In the genomic region with DNA sequence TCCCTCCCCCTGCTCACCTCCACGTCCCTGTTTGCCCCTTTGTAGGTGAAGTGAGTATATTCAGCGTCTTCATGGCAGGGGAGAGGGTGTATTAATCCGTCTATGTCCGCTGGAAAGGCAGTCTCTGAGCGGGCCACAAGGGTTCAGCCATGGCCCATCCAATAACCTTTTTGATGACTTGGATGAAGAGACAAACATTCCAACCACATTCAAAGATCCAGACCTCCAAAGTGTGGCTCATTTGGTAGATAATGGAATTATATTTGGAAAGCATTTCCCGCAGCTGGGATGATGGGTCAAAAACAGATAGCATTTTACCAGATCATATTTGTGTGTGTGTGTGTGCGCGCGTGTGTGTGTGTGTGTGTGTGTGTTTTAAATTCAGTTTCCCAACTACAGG, we compare ENCODE assay signal across 18 cellular contexts.
A peak's percentile ranks its signal among the peaks of the same experiment; 100 is the strongest.
DNase-seq lines count a peak whose midpoint lies in the region; ATAC-seq, FAIRE-seq and TF ChIP-seq lines count a peak whose summit lies in the region.
"Had no signal": no experiment of that assay in that cellular context is flagged by ENCODE, and none has a peak within 500 bp of the region (broad histone marks: within the 10 kb centered on the region; RNA-seq: fewer than 3 reads in every experiment).

No MANE protein-coding gene starts in this region.

- H3K9ac ChIP-seq in liver (ENCODE audit: low read depth in 1 of 2, low read length in 2 of 2) (no peak overlapping the region), HepG2 (ENCODE audit: insufficient read depth, low read depth, low read length) (no peak overlapping the region), smooth muscle cell (ENCODE audit: low read depth) (no peak overlapping the region), MM.1S (ENCODE audit: low read length) (no peak overlapping the region)

- 84% methylated on average over 9 of the region's 9 CpGs for WGBS in liver
- 44% methylated on average over 7 of the region's 9 CpGs for WGBS in HepG2 (ENCODE audit: low lambda C conversion rate)
- WGBS in smooth muscle cell (ENCODE audit: low lambda C conversion rate), result 72% methylated on average over 9 of the region's 9 CpGs

- H4K20me1 ChIP-seq in HepG2 (ENCODE audit: insufficient read depth, low read length) (no peaks in the 10 kb centered on the region), smooth muscle cell (ENCODE audit: low read depth) (no peaks in the 10 kb centered on the region), MM.1S (ENCODE audit: insufficient read depth, low read length) (no peaks in the 10 kb centered on the region)

- POLR2A ChIA-PET in HepG2 (lab: Yijun Ruan, JAX), result no interaction called here
- POLR2A ChIA-PET in CD8-positive, alpha-beta memory T cell (lab: Charles Lee), result no interaction called here

- peaks cover 6 to 23% of the 10 kb centered on the region in 2 donors for H3K27me3 Mint-ChIP-seq in CD8-positive, alpha-beta memory T cell

- in situ Hi-C loops in HepG2 (cut with HindIII; ENCODE audit: extremely low pct_ligation_motif_present, low pct_unique_long_range_greater_than_20kb), result no loop called here

- TF ChIP-seq EP300 in HepG2 (IDR thresholded peaks at IDR 0.05; ENCODE audit: low read depth in 2 of 2, low read length in 2 of 2), result no peak
- no peak for TF ChIP-seq EP300 in HepG2 (CRISPR knock-in tag; IDR thresholded peaks at IDR 0.05; ENCODE audit: borderline replicate concordance)

- CTCF ChIA-PET in HepG2 (lab: Yijun Ruan, JAX; ENCODE audit: low intra/inter-chr PET ratio, low total read pairs), result no interaction called here
- CTCF ChIA-PET in CD8-positive, alpha-beta memory T cell (lab: Charles Lee), result no interaction called here

- ATAC-seq in HepG2, result no peak
- ATAC-seq: K562 had no signal

- no peak overlapping the region for H3K4me3 Mint-ChIP-seq in CD8-positive, alpha-beta memory T cell

- no peaks in the 10 kb centered on the region for H3K9me3 ChIP-seq in liver (ENCODE audit: control insufficient read depth in 4 of 4, low read length in 3 of 4)
- H3K9me3 ChIP-seq in HepG2 (ENCODE audit: low read length), result no peaks in the 10 kb centered on the region
- H3K9me3 ChIP-seq in smooth muscle cell (replicated peaks; ENCODE audit: low read depth), result no peaks in the 10 kb centered on the region
- no peaks in the 10 kb centered on the region for H3K9me3 ChIP-seq in MM.1S (replicated peaks; ENCODE audit: insufficient read depth, low read length)
- no peaks in the 10 kb centered on the region for H3K9me3 ChIP-seq in CD8-positive, alpha-beta memory T cell (ENCODE audit: low read length)
- H3K9me3 ChIP-seq: Peyer's patch had no signal

- H3K27ac Mint-ChIP-seq in CD8-positive, alpha-beta memory T cell, result no peak overlapping the region

- intact Hi-C loops in HepG2 (cut with micrococcal nuclease; ENCODE audit: unreplicated experiment), result no loop called here

- H3K36me3 ChIP-seq in liver (ENCODE audit: control insufficient read depth in 4 of 4, insufficient read depth in 3 of 4, low read depth in 1 of 4, low read length in 3 of 4), result no peaks in the 10 kb centered on the region
- no peaks in the 10 kb centered on the region for H3K36me3 ChIP-seq in HepG2 (replicated peaks in 1 of 2; ENCODE audit: control insufficient read depth in 1 of 2, insufficient read depth in 2 of 2, low read length in 2 of 2)
- no peaks in the 10 kb centered on the region for H3K36me3 ChIP-seq in smooth muscle cell (ENCODE audit: low read depth)
- no peaks in the 10 kb centered on the region for H3K36me3 ChIP-seq in MM.1S (replicated peaks; ENCODE audit: insufficient read depth, low read length)
- no peaks in the 10 kb centered on the region for H3K36me3 ChIP-seq in CD8-positive, alpha-beta memory T cell (ENCODE audit: insufficient read depth, low read length)
- H3K36me3 ChIP-seq: Peyer's patch had no signal

- H3K4me1 ChIP-seq in liver (ENCODE audit: control insufficient read depth in 4 of 4, insufficient read depth in 4 of 4, low read length in 3 of 4), result peaks cover 5 to 42% (median 27%) of the 10 kb centered on the region in 4 donors
- no peaks in the 10 kb centered on the region for H3K4me1 ChIP-seq in HepG2 (ENCODE audit: insufficient read depth, low read length)
- H3K4me1 ChIP-seq in smooth muscle cell (ENCODE audit: low read depth), result no peaks in the 10 kb centered on the region
- no peaks in the 10 kb centered on the region for H3K4me1 ChIP-seq in MM.1S (ENCODE audit: low read length)
- H3K4me1 ChIP-seq in CD8-positive, alpha-beta memory T cell (ENCODE audit: insufficient read depth, low read length), result no peaks in the 10 kb centered on the region
- H3K4me1 ChIP-seq: Peyer's patch had no signal

- H3K79me2 ChIP-seq in HepG2 (ENCODE audit: insufficient read depth, low read length) (no peaks in the 10 kb centered on the region), smooth muscle cell (ENCODE audit: low read depth) (no peaks in the 10 kb centered on the region), MM.1S (ENCODE audit: low read length) (no peaks in the 10 kb centered on the region)

- no peaks in the 10 kb centered on the region for H3K9me3 Mint-ChIP-seq in CD8-positive, alpha-beta memory T cell

- H2AFZ ChIP-seq in HepG2 (ENCODE audit: low read length) (no peak overlapping the region), smooth muscle cell (ENCODE audit: low read depth) (no peak overlapping the region), MM.1S (ENCODE audit: low read length) (no peak overlapping the region)

- H3K4me3 ChIP-seq in liver (ENCODE audit: low read depth in 1 of 3, low read length in 3 of 3) (no peak overlapping the region), HepG2 (replicated peaks in 1 of 3; ENCODE audit: insufficient read depth in 1 of 3, low read depth in 2 of 3, low read length in 3 of 3) (no peak overlapping the region), fibroblast of the aortic adventitia (ENCODE audit: low read depth, low read length) (no peak overlapping the region), smooth muscle cell (no peak overlapping the region), MM.1S (ENCODE audit: low read length) (no peak overlapping the region)
- no peak overlapping the region for H3K4me3 ChIP-seq in CD8-positive, alpha-beta memory T cell (ENCODE audit: low read length)
- H3K4me3 ChIP-seq: K562, Peyer's patch had no signal

- H3K4me2 ChIP-seq in HepG2 (ENCODE audit: low read depth, low read length) (no peak overlapping the region), smooth muscle cell (no peak overlapping the region), MM.1S (ENCODE audit: low read depth, low read length) (no peak overlapping the region)

- TF ChIP-seq POLR2A in HepG2 (IDR thresholded peaks at IDR 0.05; ENCODE audit: insufficient read depth in 1 of 2, low read depth in 2 of 2, low read length in 2 of 2), result no peak

- peak; percentile 24 to 56 for TF ChIP-seq RAD21 in liver (IDR thresholded peaks at IDR 0.05)
- no peak for TF ChIP-seq RAD21 in HepG2 (CRISPR knock-in tag; IDR thresholded peaks at IDR 0.05)

- H3K4me1 Mint-ChIP-seq in CD8-positive, alpha-beta memory T cell, result peaks cover 0 to 15% (median 6%) of the 10 kb centered on the region in 3 donors

- H3K36me3 Mint-ChIP-seq in CD8-positive, alpha-beta memory T cell, result no peaks in the 10 kb centered on the region

- TF ChIP-seq CTCF in liver (IDR thresholded peaks at IDR 0.05; ENCODE audit: low read depth, low read length, missing input control) (no peak), HepG2 (CRISPR knock-in tag; IDR thresholded peaks at IDR 0.05) (no peak), fibroblast of the aortic adventitia (IDR thresholded peaks at IDR 0.05; ENCODE audit: insufficient read depth, low read length) (peak; percentile 21), smooth muscle cell (IDR thresholded peaks at IDR 0.05; ENCODE audit: borderline replicate concordance, insufficient read depth, poor library complexity, severe bottlenecking) (peak; percentile 35), MM.1S (IDR thresholded peaks at IDR 0.05; ENCODE audit: low read length) (no peak)

- no peak for FAIRE-seq in HepG2 (lab: Jason Lieb, UNC)
- FAIRE-seq: GM12891, K562 had no signal

- H3K27me3 ChIP-seq in liver (ENCODE audit: control insufficient read depth in 4 of 4, insufficient read depth in 4 of 4, low read length in 3 of 4) (no peaks in the 10 kb centered on the region), HepG2 (ENCODE audit: control insufficient read depth in 1 of 2, insufficient read depth in 2 of 2, low read length in 2 of 2) (peaks cover 10 to 61% of the 10 kb centered on the region in 2 experiments), smooth muscle cell (ENCODE audit: low read depth) (no peaks in the 10 kb centered on the region), MM.1S (replicated peaks; ENCODE audit: insufficient read depth, low read length) (no peaks in the 10 kb centered on the region)
- H3K27me3 ChIP-seq in CD8-positive, alpha-beta memory T cell (ENCODE audit: insufficient read depth, low read length, poor library complexity, severe bottlenecking), result peaks cover 3% of the 10 kb centered on the region
- H3K27me3 ChIP-seq: Peyer's patch had no signal

- BruUV-seq in HepG2 (replicated peaks; lab: Mats Ljungman, UMichigan), result no TSS peak

- H3K9me2 ChIP-seq in MM.1S (replicated peaks; ENCODE audit: insufficient read depth, low read length), result no peaks in the 10 kb centered on the region

- no peaks in the 10 kb centered on the region for H3F3A ChIP-seq in smooth muscle cell (ENCODE audit: low read depth)
- H3F3A ChIP-seq in MM.1S (ENCODE audit: insufficient read depth, low read length), result no peaks in the 10 kb centered on the region

- H3K27ac ChIP-seq in liver (ENCODE audit: low read depth in 1 of 2, low read length in 2 of 2) (no peak overlapping the region), HepG2 (ENCODE audit: extremely low read length, insufficient read depth, low read length) (no peak overlapping the region), smooth muscle cell (ENCODE audit: low read depth) (no peak overlapping the region), MM.1S (ENCODE audit: low read length) (no peak overlapping the region)
- no peak overlapping the region for H3K27ac ChIP-seq in CD8-positive, alpha-beta memory T cell (ENCODE audit: low read depth, low read length)
- H3K27ac ChIP-seq: Peyer's patch had no signal

- DNase-seq in HepG2 (ENCODE audit: low spot score) (no peak), RPMI7951 (ENCODE audit: low read depth) (peak; percentile 51), fibroblast of the aortic adventitia (ENCODE audit: low read depth) (peak; percentile 27), smooth muscle cell (lab: John Stamatoyannopoulos, UW; ENCODE audit: unreplicated experiment) (no peak), MM.1S (no peak), amniotic stem cell (lab: John Stamatoyannopoulos, UW) (no peak)
- no peak for DNase-seq in CD8-positive, alpha-beta memory T cell
- DNase-seq: HCEC 1CT, NCI-H1092, NCI-H1930, NCI-H2171, NCI-H774, Peyer's patch, SIG-M5, SW 1271 had no signal

TF ChIP-seq in liver, 16 proteins besides CTCF, POLR2A, EP300 and RAD21 (continues in another document):
- no peak for TF ChIP-seq JUND (IDR thresholded peaks at IDR 0.05)
- no peak for TF ChIP-seq FOXA1 (IDR thresholded peaks at IDR 0.05)
- no peak for TF ChIP-seq RXRA (IDR thresholded peaks at IDR 0.05)

Comparison
In these comparisons a context has a peak if more than half of its experiments do, and no peak if none do; other contexts are left out.
1. CTCF ChIP-seq: peak in fibroblast of the aortic adventitia (single experiment) and smooth muscle cell (single experiment); none in liver (single experiment), HepG2 (single experiment) and MM.1S (single experiment).
2. DNase-seq: peak in RPMI7951 (single experiment) and fibroblast of the aortic adventitia (single experiment); none in HepG2 (single experiment), smooth muscle cell (single experiment), MM.1S (single experiment), CD8-positive, alpha-beta memory T cell (0 of 5) and amniotic stem cell (single experiment).